8 cellular contexts compared by ENCODE assay signal in genomic region chr6:36874443-36875249, GRCh38.
DNase-seq lines count a peak whose midpoint lies in the region; ATAC-seq lines count a peak whose summit lies in the region.

PPIL1 (minus strand) TSS chr6:36874803; CDS start chr6:36874772, 31 bp downstream.

- peak within 1 kb of the TSS; percentile 93 for H3K27ac ChIP-seq in cingulate gyrus (ENCODE audit: low read depth, low read length)

- DNase-seq in AG20443 (ENCODE audit: low spot score) (peak; percentile 96), NCI-H510A treated with DMSO at 0.1 percent for 48 hours (lab: John Stamatoyannopoulos, UW) (peak; percentile 99), kidney tubule cell (ENCODE audit: low spot score) (peak; percentile 89)
- peak; percentile 84 to 87 for DNase-seq in activated CD4-positive, alpha-beta T cell treated with anti-CD3 and anti-CD28 coated beads for 4 hours
- DNase-seq in stimulated activated CD4-positive, alpha-beta T cell treated with anti-CD3 and anti-CD28 coated beads, Interleukin-1b, Interleukin-23, amount 100 ng/mL, for 24 hours (ENCODE audit: low read depth in 4 of 4, low spot score in 1 of 4): peak; percentile 57 to 75 (median 72)

- ATAC-seq in GM19043 (IDR thresholded peaks at IDR 0.05; ENCODE audit: low read depth, unreplicated experiment) (peak; percentile 83), HG03378 (IDR thresholded peaks at IDR 0.05; ENCODE audit: unreplicated experiment) (peak; percentile 75)

Comparison
In these comparisons a context has a peak if more than half of its experiments do, and no peak if none do; other contexts are left out.
1. Peak in every context shown above with its lines: DNase-seq, ATAC-seq and H3K27ac ChIP-seq.